33 cellular contexts compared by ENCODE assay signal in genomic region chr6:97459986-97460385, GRCh38.
"Had no signal": no experiment of that assay in that cellular context is flagged by ENCODE, and none has a peak within 500 bp of the region (broad histone marks: within the 10 kb centered on the region; RNA-seq: fewer than 3 reads in every experiment).

No MANE protein-coding gene starts in this region.

- H3K27ac Mint-ChIP-seq: activated B cell treated with CpG ODN at 0.5 μM for 24 hours; activated CD8-positive, alpha-beta T cell treated with anti-CD3 and anti-CD28 coated beads for 36 hours; activated T-helper 17 cell treated with anti-CD3 and anti-CD28 coated beads, Interleukin-2, amount 50 U/mL, for 72 hours; effector memory CD8-positive, alpha-beta T cell; mesothelial cell of epicardium; naive thymus-derived CD4-positive, alpha-beta T cell; stimulated activated memory B cell treated with anti-CD40 and anti-IgM and Interleukin-4, amounts not matched to agents 10 μg/mL and 1 μg/mL and 100 μg/mL, for 72 hours had no signal

- H3K4me1 Mint-ChIP-seq: activated B cell treated with CpG ODN at 0.5 μM for 24 hours; activated T-helper 17 cell treated with anti-CD3 and anti-CD28 coated beads, Interleukin-2, amount 50 U/mL, for 72 hours; mesothelial cell of epicardium; naive thymus-derived CD4-positive, alpha-beta T cell; stimulated activated memory B cell treated with anti-CD40 and anti-IgM and Interleukin-4, amounts not matched to agents 10 μg/mL and 1 μg/mL and 100 μg/mL, for 72 hours had no signal

- H3K4me1 ChIP-seq: body of pancreas, gastroesophageal sphincter, pancreas, psoas muscle, sigmoid colon, stomach, suprapubic skin, tibial artery, upper lobe of right lung had no signal

- H3K36me3 ChIP-seq: cardiac muscle cell, gastroesophageal sphincter, pancreas, sigmoid colon, stomach, suprapubic skin, tibial artery, upper lobe of right lung had no signal

- H3K36me3 Mint-ChIP-seq: mesothelial cell of epicardium; naive thymus-derived CD4-positive, alpha-beta T cell; stimulated activated memory B cell treated with anti-CD40 and anti-IgM and Interleukin-4, amounts not matched to agents 10 μg/mL and 1 μg/mL and 100 μg/mL, for 72 hours had no signal

- H3K9me3 ChIP-seq: body of pancreas, gastroesophageal sphincter, pancreas, psoas muscle, sigmoid colon, stomach, suprapubic skin, tibial artery, upper lobe of right lung had no signal

- H3K4me3 Mint-ChIP-seq: activated B cell treated with CpG ODN at 0.5 μM for 24 hours; activated CD8-positive, alpha-beta T cell treated with anti-CD3 and anti-CD28 coated beads for 36 hours; activated T-cell treated with anti-CD3 and anti-CD28 coated beads, Interleukin-2, amount 50 U/mL, for 4 hours; activated T-helper 17 cell treated with anti-CD3 and anti-CD28 coated beads, Interleukin-2, amount 50 U/mL, for 72 hours; effector memory CD8-positive, alpha-beta T cell; mesothelial cell of epicardium; naive thymus-derived CD4-positive, alpha-beta T cell; stimulated activated memory B cell treated with anti-CD40 and anti-IgM and Interleukin-4, amounts not matched to agents 10 μg/mL and 1 μg/mL and 100 μg/mL, for 72 hours had no signal

- H3K27ac ChIP-seq: body of pancreas, cardiac muscle cell, coronary artery, gastroesophageal sphincter, pancreas, psoas muscle, sigmoid colon, stomach, suprapubic skin, tibial artery, upper lobe of right lung had no signal

- H3K4me3 ChIP-seq: body of pancreas, cardiac muscle cell, coronary artery, gastroesophageal sphincter, pancreas, psoas muscle, sigmoid colon, stomach, suprapubic skin, tibial artery, upper lobe of right lung had no signal

- H3K27me3 ChIP-seq: body of pancreas, cardiac muscle cell, gastroesophageal sphincter, pancreas, sigmoid colon, stomach, suprapubic skin, tibial artery, upper lobe of right lung had no signal

- DNase-seq: activated B cell treated with CpG ODN at 0.5 μM for 24 hours; activated CD4-positive, alpha-beta T cell treated with anti-CD3 and anti-CD28 coated beads, Interleukin-2, amount 50 U/mL, for 1 hour; activated CD8-positive, alpha-beta T cell treated with anti-CD3 and anti-CD28 coated beads for 36 hours; activated gamma-delta T cell treated with Interleukin-2 at 50 U/mL for 16 hours; activated naive CD4-positive, alpha-beta T cell treated with anti-CD3 and anti-CD28 coated beads, Interleukin-2, amount 50 U/mL, for 16 hours; activated T-cell treated with anti-CD3 and anti-CD28 coated beads, Interleukin-2, amount 50 U/mL, for 4 hours; amniotic stem cell; body of pancreas; cerebellar nuclear complex; effector memory CD8-positive, alpha-beta T cell; head of caudate nucleus; hippocampal formation; kidney; left colon; mammary epithelial cell; naive thymus-derived CD4-positive, alpha-beta T cell; pancreas; psoas muscle; sigmoid colon; small intestine; stimulated activated CD4-positive, alpha-beta T cell treated with anti-CD3 and anti-CD28 coated beads, Interleukin-4, amount 100 ng/mL, for 4 hours; stimulated activated CD8-positive, alpha-beta memory T cell treated with anti-CD3 and anti-CD28 coated beads, Interleukin-4, amount 100 ng/mL, for 48 hours; stomach; T-helper 2 cell; tibial artery; upper lobe of right lung had no signal

- H3K27me3 Mint-ChIP-seq: activated CD8-positive, alpha-beta T cell treated with anti-CD3 and anti-CD28 coated beads for 36 hours; effector memory CD8-positive, alpha-beta T cell; stimulated activated memory B cell treated with anti-CD40 and anti-IgM and Interleukin-4, amounts not matched to agents 10 μg/mL and 1 μg/mL and 100 μg/mL, for 72 hours had no signal

- H3K9me3 Mint-ChIP-seq: activated B cell treated with CpG ODN at 0.5 μM for 24 hours; activated CD8-positive, alpha-beta T cell treated with anti-CD3 and anti-CD28 coated beads for 36 hours; activated T-cell treated with anti-CD3 and anti-CD28 coated beads, Interleukin-2, amount 50 U/mL, for 4 hours; activated T-helper 17 cell treated with anti-CD3 and anti-CD28 coated beads, Interleukin-2, amount 50 U/mL, for 72 hours; effector memory CD8-positive, alpha-beta T cell; mesothelial cell of epicardium; naive thymus-derived CD4-positive, alpha-beta T cell; stimulated activated memory B cell treated with anti-CD40 and anti-IgM and Interleukin-4, amounts not matched to agents 10 μg/mL and 1 μg/mL and 100 μg/mL, for 72 hours had no signal
